9 cellular contexts compared by ENCODE assay signal in the genomic region with DNA sequence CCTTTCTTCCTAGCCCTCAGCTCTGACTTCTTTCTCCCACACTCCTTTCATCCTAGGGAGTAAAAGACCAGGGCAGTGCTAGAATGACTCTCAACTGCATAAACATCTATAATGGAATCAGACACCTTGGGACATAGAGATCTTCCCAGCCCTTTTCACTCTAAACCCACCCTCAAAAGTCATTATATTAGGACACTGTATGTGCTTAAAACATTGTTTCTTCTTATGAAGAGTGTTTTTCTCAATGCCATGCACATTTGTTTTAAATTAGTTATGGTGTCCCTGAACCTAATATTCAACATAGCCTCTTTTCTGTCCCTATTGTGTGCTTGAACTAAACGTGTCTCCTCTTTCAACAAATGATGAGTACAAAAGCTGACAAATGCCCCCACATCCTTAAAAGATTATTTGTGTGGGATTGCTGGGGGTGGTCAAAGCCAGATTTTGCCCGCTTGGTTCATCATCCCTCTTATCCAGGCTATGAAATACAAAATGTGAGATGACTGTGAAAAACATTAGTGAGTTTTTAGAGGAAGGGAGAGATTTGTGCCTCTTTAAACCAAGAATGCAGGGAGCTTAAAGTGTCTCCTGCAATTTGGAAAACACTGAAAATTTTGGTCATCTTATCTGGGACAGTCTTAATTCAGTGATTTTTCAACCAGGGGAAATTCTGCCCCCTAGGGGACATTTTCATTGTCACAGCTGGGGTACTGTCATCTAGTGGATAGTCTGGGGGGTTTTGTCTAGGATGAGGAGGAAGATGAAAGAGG. TPM values are rescaled to one million over a fixed set of nuclear protein-coding genes. Genes with fewer than 3 reads are reported as not detected.
A peak's percentile ranks its signal among the peaks of the same experiment; 100 is the strongest.
DNase-seq lines count a peak whose midpoint lies in the region; ATAC-seq and TF ChIP-seq lines count a peak whose summit lies in the region.
"Had no signal": no experiment of that assay in that cellular context is flagged by ENCODE, and none has a peak within 500 bp of the region (broad histone marks: within the 10 kb centered on the region; RNA-seq: fewer than 3 reads in every experiment).

No MANE protein-coding gene starts in this region.

- TF ChIP-seq CTCF in fibroblast of mammary gland (conservative IDR thresholded peaks at IDR 0.05; ENCODE audit: control insufficient read depth, insufficient read depth, low read depth, low read length) (peak; percentile 69), thyroid gland (IDR thresholded peaks at IDR 0.05) (peak in 4 of 6 experiments; percentile 9 to 34 (median 17))

- no peak overlapping the region for H3K4me3 ChIP-seq in fibroblast of mammary gland (ENCODE audit: control insufficient read depth, low read depth, low read length)
- no peak overlapping the region for H3K4me3 ChIP-seq in thyroid gland (replicated peaks in 1 of 3)

- TF ChIP-seq POLR2A in thyroid gland (IDR thresholded peaks at IDR 0.05) = no peak

- H3K36me3 ChIP-seq in thyroid gland = no peaks in the 10 kb centered on the region

- DNase-seq in DMS53 treated with DMSO at 0.1 percent for 48 hours (lab: John Stamatoyannopoulos, UW; ENCODE audit: unreplicated experiment) (peak; percentile 19), RPMI8226 (peak; percentile 48), fibroblast of mammary gland (ENCODE audit: low read depth) (peak; percentile 41), thyroid gland (no peak), inferior parietal cortex (ENCODE audit: extremely low spot score) (no peak), SIG-M5 (lab: John Stamatoyannopoulos, UW) (no peak), NCI-H1436 treated with DMSO at 0.1 percent for 48 hours (lab: John Stamatoyannopoulos, UW) (no peak)

- no peaks in the 10 kb centered on the region for H3K9me3 ChIP-seq in thyroid gland

- no peak overlapping the region for H3K27ac ChIP-seq in thyroid gland

- H3K27me3 ChIP-seq in thyroid gland = no peaks in the 10 kb centered on the region

- no peaks in the 10 kb centered on the region for H3K4me1 ChIP-seq in thyroid gland

- 39 to 41% methylated on average over 2 of the region's 2 CpGs for WGBS in thyroid gland, 2 donors

- peak; percentile 53 for ATAC-seq in GM21576 (IDR thresholded peaks at IDR 0.05; ENCODE audit: unreplicated experiment)
- ATAC-seq: T-cell had no signal

- intact Hi-C loops in thyroid gland (cut with DNase I) = no loop called here

RNA-seq across cellular contexts. Expression of a gene that starts 29.0 kb away (rescaled TPM):
- not detected for total RNA-seq in thyroid gland
- total RNA-seq: T-cell had no signal

RNA-seq across cellular contexts. Expression of a gene that starts 36.4 kb away (rescaled TPM):
- not detected for total RNA-seq in thyroid gland
- total RNA-seq: T-cell had no signal

Comparison
In these comparisons a context has a peak if more than half of its experiments do, and no peak if none do; other contexts are left out.
1. DNase-seq: peak in DMS53 treated with DMSO at 0.1 percent for 48 hours (single experiment), RPMI8226 (single experiment) and fibroblast of mammary gland (single experiment); none in thyroid gland (0 of 2), inferior parietal cortex (single experiment), SIG-M5 (single experiment) and NCI-H1436 treated with DMSO at 0.1 percent for 48 hours (single experiment).